In genomic region chr3:44988073-44988472, GRCh38 we compare ENCODE assay signal across 11 cellular contexts. TPM values are rescaled to one million over a fixed set of nuclear protein-coding genes. Genes with fewer than 3 reads are reported as not detected.
A peak's percentile ranks its signal among the peaks of the same experiment; 100 is the strongest.
DNase-seq lines count a peak whose midpoint lies in the region; ATAC-seq, FAIRE-seq and TF ChIP-seq lines count a peak whose summit lies in the region.
"Had no signal": no experiment of that assay in that cellular context is flagged by ENCODE, and none has a peak within 500 bp of the region (broad histone marks: within the 10 kb centered on the region; RNA-seq: fewer than 3 reads in every experiment).

No MANE protein-coding gene starts in this region.

- peaks cover 36% of the 10 kb centered on the region for H3K4me1 ChIP-seq in keratinocyte (ENCODE audit: control insufficient read depth, extremely low read depth, insufficient read depth, low read length)

- peaks cover 49% of the 10 kb centered on the region for H3K79me2 ChIP-seq in SU-DHL-6 (ENCODE audit: insufficient read depth, low read length)
- peaks cover 58% of the 10 kb centered on the region for H3K79me2 ChIP-seq in keratinocyte (ENCODE audit: control insufficient read depth, insufficient read depth, low read length)

- dilution Hi-C loops in keratinocyte (cut with MboI; ENCODE audit: extremely low pct_ligation_motif_present, low sequenced_read_pairs), result no loop called here

- H4K20me1 ChIP-seq in SU-DHL-6 (ENCODE audit: low read depth, low read length), result peaks cover 4% of the 10 kb centered on the region; the same call in 1 of the 2 replicates
- H4K20me1 ChIP-seq in keratinocyte (ENCODE audit: control insufficient read depth, extremely low read depth, insufficient read depth, low read length), result peaks cover 7% of the 10 kb centered on the region

- in situ Hi-C loops in GM13977 (cut with MboI; ENCODE audit: low pct_unique_long_range_greater_than_20kb, low sequenced_read_pairs, unreplicated experiment), result no loop called here

- H3K9ac ChIP-seq in SU-DHL-6 (ENCODE audit: low read length), result no peak overlapping the region
- H3K9ac ChIP-seq in keratinocyte (ENCODE audit: control insufficient read depth, extremely low read depth, insufficient read depth, low read length), result no peak overlapping the region

- H3K27me3 ChIP-seq in SU-DHL-6 (ENCODE audit: low read length) (no peaks in the 10 kb centered on the region), keratinocyte (ENCODE audit: control insufficient read depth, extremely low read depth, insufficient read depth, low read length) (no peaks in the 10 kb centered on the region)

- H3K4me2 ChIP-seq in SU-DHL-6 (ENCODE audit: low read depth, low read length, poor library complexity, severe bottlenecking) (no peak overlapping the region), keratinocyte (ENCODE audit: control insufficient read depth, extremely low read depth, insufficient read depth, low read depth, low read length) (no peak overlapping the region)

- H3K36me3 ChIP-seq in SU-DHL-6 (ENCODE audit: low read length) (no peaks in the 10 kb centered on the region), keratinocyte (ENCODE audit: control insufficient read depth in 2 of 2, extremely low read depth in 1 of 2, insufficient read depth in 2 of 2, low read length in 2 of 2) (peaks cover 12 to 33% of the 10 kb centered on the region in 2 experiments)

- H2AFZ ChIP-seq in SU-DHL-6 (ENCODE audit: low read depth, low read length, severe bottlenecking) (no peak overlapping the region), keratinocyte (ENCODE audit: control insufficient read depth, low read length) (no peak overlapping the region)

- ATAC-seq in stimulated activated naive CD8-positive, alpha-beta T cell treated with anti-CD3 and anti-CD28 coated beads, Interleukin-15, Interleukin-2, amounts not matched to agents 100 U/mL and 50 U/mL, for 24 hours, result no peak

- H3K4me3 ChIP-seq in SU-DHL-6 (ENCODE audit: insufficient read depth, low read length, poor library complexity, severe bottlenecking), result no peak overlapping the region
- H3K4me3 ChIP-seq in keratinocyte (ENCODE audit: control insufficient read depth in 2 of 3, extremely low read depth in 1 of 3, insufficient read depth in 2 of 3, low read depth in 1 of 3, low read length in 3 of 3), result no peak overlapping the region

- TF ChIP-seq CTCF in GM13977 (IDR thresholded peaks at IDR 0.05; ENCODE audit: extremely low read depth, insufficient read depth, missing control alignments), result peak; percentile 27
- TF ChIP-seq CTCF in SU-DHL-6 (IDR thresholded peaks at IDR 0.05; ENCODE audit: insufficient read depth, low read length, poor library complexity, severe bottlenecking), result peak; percentile 58
- TF ChIP-seq CTCF in keratinocyte (optimal IDR thresholded peaks at IDR 0.05 in 1 of 3, IDR thresholded peaks at IDR 0.05 in 1 of 3, conservative IDR thresholded peaks at IDR 0.05 in 1 of 3; ENCODE audit: extremely low read depth in 1 of 3, insufficient read depth in 2 of 3, low read length in 3 of 3), result peak in 2 of 3 experiments; percentile 27 to 39

- H3K27ac ChIP-seq in SU-DHL-6 (ENCODE audit: low read depth, low read length), result no peak overlapping the region
- H3K27ac ChIP-seq in keratinocyte (ENCODE audit: control insufficient read depth, insufficient read depth, low read length), result no peak overlapping the region

- peak; percentile 29 for DNase-seq in AG08396 (ENCODE audit: low spot score)
- DNase-seq in GM13977 (ENCODE audit: low spot score), result peak; percentile 43
- no peak for DNase-seq in keratinocyte (ENCODE audit: low read depth, low spot score)
- DNase-seq in middle frontal gyrus (ENCODE audit: extremely low spot score, low spot score), result no peak
- DNase-seq in COR-L47 (lab: John Stamatoyannopoulos, UW), result no peak
- DNase-seq in stimulated activated naive CD8-positive, alpha-beta T cell treated with anti-CD3 and anti-CD28 coated beads, Interleukin-15, Interleukin-2, amounts not matched to agents 100 U/mL and 50 U/mL, for 24 hours, result no peak
- DNase-seq in activated T-cell treated with anti-CD3 and anti-CD28 coated beads, Interleukin-2, amount 50 U/mL, for 48 hours, result no peak
- DNase-seq: aorta, NCI-H1105 had no signal

- no peaks in the 10 kb centered on the region for H3K9me2 ChIP-seq in SU-DHL-6 (replicated peaks; ENCODE audit: insufficient read depth, low read length)

- H3K9me3 ChIP-seq in SU-DHL-6 (ENCODE audit: insufficient read depth, low read length), result no peaks in the 10 kb centered on the region
- no peaks in the 10 kb centered on the region for H3K9me3 ChIP-seq in keratinocyte (ENCODE audit: control insufficient read depth, low read depth, low read length)

- H3F3A ChIP-seq in SU-DHL-6 (ENCODE audit: insufficient read depth), result peaks cover 6% of the 10 kb centered on the region; the same call in 1 of the 2 replicates

- FAIRE-seq in keratinocyte (lab: Jason Lieb, UNC), result no peak
- FAIRE-seq: TTC549 had no signal

- peaks cover 6% of the 10 kb centered on the region for H3K9me1 ChIP-seq in keratinocyte (ENCODE audit: control insufficient read depth, extremely low read depth, insufficient read depth, low read length)

RNA-seq across cellular contexts. Expression of gene EXOSC7, which starts 12.0 kb away (rescaled TPM):
- polyA plus RNA-seq in keratinocyte, result 75.9 to 94.4 TPM (median 89.3 TPM) in 3 replicates
- polyA plus RNA-seq in keratinocyte (2011; ENCODE audit: low read depth), result 52.6 TPM
- polyA plus RNA-seq in keratinocyte (2011; cell fraction: cytosol; rRNA removed), result 58.5 and 64.7 TPM in 2 replicates
- 63.5 and 83.2 TPM in 2 replicates for polyA plus RNA-seq in keratinocyte (2011; cell fraction: nucleus; rRNA removed)
- 77.0 and 80.2 TPM in 2 replicates for polyA plus RNA-seq in keratinocyte (2012; ENCODE audit: low replicate concordance)
- 17.1 to 49.2 TPM (median 30.2 TPM) in 3 replicates for polyA minus RNA-seq in keratinocyte
- polyA minus RNA-seq in keratinocyte (2011; cell fraction: cytosol; rRNA and poly(A)+ RNA removed), result 21.9 TPM
- 19.9 and 28.8 TPM in 2 replicates for polyA minus RNA-seq in keratinocyte (2011; cell fraction: nucleus; rRNA and poly(A)+ RNA removed)

RNA-seq across cellular contexts. Expression of gene ZDHHC3, which starts 12.1 kb away (rescaled TPM):
- polyA plus RNA-seq in keratinocyte, result 151 to 203 TPM (median 162 TPM) in 3 replicates
- 50.8 TPM for polyA plus RNA-seq in keratinocyte (2011; ENCODE audit: low read depth)
- 193 and 216 TPM in 2 replicates for polyA plus RNA-seq in keratinocyte (2011; cell fraction: cytosol; rRNA removed)
- 123 and 154 TPM in 2 replicates for polyA plus RNA-seq in keratinocyte (2011; cell fraction: nucleus; rRNA removed)
- polyA plus RNA-seq in keratinocyte (2012; ENCODE audit: low replicate concordance), result 68.9 and 89.7 TPM in 2 replicates
- 381 to 451 TPM (median 383 TPM) in 3 replicates for polyA minus RNA-seq in keratinocyte
- polyA minus RNA-seq in keratinocyte (2011; cell fraction: cytosol; rRNA and poly(A)+ RNA removed), result 123 TPM
- polyA minus RNA-seq in keratinocyte (2011; cell fraction: nucleus; rRNA and poly(A)+ RNA removed), result 61.2 and 113 TPM in 2 replicates

RNA-seq across cellular contexts. Expression of gene CLEC3B, which starts 38.0 kb away (rescaled TPM):
- 0.08 TPM in 1 of 3 replicates, not detected in the others for polyA plus RNA-seq in keratinocyte
- polyA plus RNA-seq in keratinocyte (2011; ENCODE audit: low read depth), result not detected
- not detected in 2 replicates for polyA plus RNA-seq in keratinocyte (2011; cell fraction: cytosol; rRNA removed)
- 0.16 TPM in 1 of 2 replicates, not detected in the other for polyA plus RNA-seq in keratinocyte (2011; cell fraction: nucleus; rRNA removed)
- polyA plus RNA-seq in keratinocyte (2012; ENCODE audit: low replicate concordance), result not detected in 2 replicates
- 0.20 TPM in 1 of 3 replicates, not detected in the others for polyA minus RNA-seq in keratinocyte
- not detected for polyA minus RNA-seq in keratinocyte (2011; cell fraction: cytosol; rRNA and poly(A)+ RNA removed)
- polyA minus RNA-seq in keratinocyte (2011; cell fraction: nucleus; rRNA and poly(A)+ RNA removed), result 0.63 TPM in 1 of 2 replicates, not detected in the other

Comparison
In these comparisons a context has a peak if more than half of its experiments do, and no peak if none do; other contexts are left out.
1. DNase-seq: peak in AG08396 (single experiment) and GM13977 (single experiment); none in keratinocyte (single experiment), middle frontal gyrus (single experiment), COR-L47 (single experiment), stimulated activated naive CD8-positive, alpha-beta T cell treated with anti-CD3 and anti-CD28 coated beads, Interleukin-15, Interleukin-2, amounts not matched to agents 100 U/mL and 50 U/mL, for 24 hours (single experiment) and activated T-cell treated with anti-CD3 and anti-CD28 coated beads, Interleukin-2, amount 50 U/mL, for 48 hours (0 of 2).
2. Peak in every context shown above with its lines, with median percentiles within 50 percentile points of each other: CTCF ChIP-seq.